8 cellular contexts compared by ENCODE assay signal in genomic region chr16:90046971-90047713, GRCh38. TPM values are rescaled to one million over a fixed set of nuclear protein-coding genes. Genes with fewer than 3 reads are reported as not detected.
DNase-seq lines count a peak whose midpoint lies in the region; ATAC-seq and TF ChIP-seq lines count a peak whose summit lies in the region.

No MANE protein-coding gene starts in this region.

- H3K9me3 ChIP-seq in transverse colon = no peaks in the 10 kb centered on the region

- WGBS in lower leg skin, 2 donors = 0% methylated on average over 10 to 14 of the region's 40 CpGs
- 7% methylated on average over 27 of the region's 40 CpGs; no CpG with 5 or more reads in 1 of the 2 donors for WGBS in transverse colon (ENCODE audit: low coverage in 1 of 2), 2 donors

- DNase-seq in SHP77 treated with DMSO at 0.1 percent for 48 hours (lab: John Stamatoyannopoulos, UW) (peak; percentile 57), SHP77 (lab: John Stamatoyannopoulos, UW) (no peak), lower leg skin (ENCODE audit: low spot score in 2 of 2) (no peak), transverse colon (peak; percentile 54)
- no peak for DNase-seq in activated naive CD8-positive, alpha-beta T cell treated with anti-CD3 and anti-CD28 coated beads, Interleukin-2, amount 50 U/mL, for 24 hours
- DNase-seq in activated CD4-positive, alpha-beta T cell treated with anti-CD3 and anti-CD28 coated beads for 1 hour = no peak

- H3K4me1 Mint-ChIP-seq in dendritic cell treated with granulocyte-macrophage colony-stimulating factor and Interleukin-4, amounts not matched to agents 40 ng/mL and 50 ng/mL, for 4 days (ENCODE audit: low read depth) = peaks cover 15% of the 10 kb centered on the region
- peaks cover 8% of the 10 kb centered on the region for H3K4me1 Mint-ChIP-seq in activated naive CD8-positive, alpha-beta T cell treated with anti-CD3 and anti-CD28 coated beads, Interleukin-2, amount 50 U/mL, for 24 hours

- H3K4me3 ChIP-seq in lower leg skin (ENCODE audit: low read depth, poor library complexity, severe bottlenecking) = peak overlapping the region; percentile 24
- H3K4me3 ChIP-seq in transverse colon = peak overlapping the region; percentile 20 to 45 (median 30)

- H3K4me3 Mint-ChIP-seq in dendritic cell treated with granulocyte-macrophage colony-stimulating factor and Interleukin-4, amounts not matched to agents 40 ng/mL and 50 ng/mL, for 4 days = peak overlapping the region; percentile 58
- H3K4me3 Mint-ChIP-seq in activated naive CD8-positive, alpha-beta T cell treated with anti-CD3 and anti-CD28 coated beads, Interleukin-2, amount 50 U/mL, for 24 hours = no peak overlapping the region

- intact Hi-C loops in dendritic cell treated with granulocyte-macrophage colony-stimulating factor and Interleukin-4, amounts not matched to agents 40 ng/mL and 50 ng/mL, for 4 days (cut with micrococcal nuclease) = no loop called here
- intact Hi-C loops in lower leg skin (cut with DNase I; ENCODE audit: low total_unique reads) = no loop called here
- intact Hi-C loops in transverse colon (cut with DNase I; ENCODE audit: low total_unique reads) = no loop called here

- peaks cover 23% of the 10 kb centered on the region for H3K27me3 ChIP-seq in transverse colon

- ATAC-seq in HG03039 (IDR thresholded peaks at IDR 0.05; ENCODE audit: unreplicated experiment) = no peak
- ATAC-seq in activated naive CD8-positive, alpha-beta T cell treated with anti-CD3 and anti-CD28 coated beads, Interleukin-2, amount 50 U/mL, for 24 hours = no peak

- TF ChIP-seq POLR2A in lower leg skin (IDR thresholded peaks at IDR 0.05) (no peak), transverse colon (IDR thresholded peaks at IDR 0.05) (no peak)

- H3K27me3 Mint-ChIP-seq in dendritic cell treated with granulocyte-macrophage colony-stimulating factor and Interleukin-4, amounts not matched to agents 40 ng/mL and 50 ng/mL, for 4 days = peaks cover 28% of the 10 kb centered on the region
- H3K27me3 Mint-ChIP-seq in activated naive CD8-positive, alpha-beta T cell treated with anti-CD3 and anti-CD28 coated beads, Interleukin-2, amount 50 U/mL, for 24 hours = peaks cover 12% of the 10 kb centered on the region

- H3K27ac ChIP-seq in transverse colon = no peak overlapping the region

- TF ChIP-seq CTCF in lower leg skin (IDR thresholded peaks at IDR 0.05) (no peak), transverse colon (IDR thresholded peaks at IDR 0.05) (no peak)

- in situ Hi-C loops in transverse colon (cut with MboI; ENCODE audit: low pct_ligation_motif_present in 1 of 4, low pct_unique_long_range_greater_than_20kb in 1 of 4, low sequenced_read_pairs in 3 of 4) = no loop called here

- no peak for TF ChIP-seq EP300 in transverse colon (IDR thresholded peaks at IDR 0.05; ENCODE audit: low read depth)

- no peaks in the 10 kb centered on the region for H3K36me3 Mint-ChIP-seq in dendritic cell treated with granulocyte-macrophage colony-stimulating factor and Interleukin-4, amounts not matched to agents 40 ng/mL and 50 ng/mL, for 4 days (ENCODE audit: low read depth)
- peaks cover 1% of the 10 kb centered on the region for H3K36me3 Mint-ChIP-seq in activated naive CD8-positive, alpha-beta T cell treated with anti-CD3 and anti-CD28 coated beads, Interleukin-2, amount 50 U/mL, for 24 hours (ENCODE audit: low read depth)

- no peak overlapping the region for H3K27ac Mint-ChIP-seq in dendritic cell treated with granulocyte-macrophage colony-stimulating factor and Interleukin-4, amounts not matched to agents 40 ng/mL and 50 ng/mL, for 4 days
- no peak overlapping the region for H3K27ac Mint-ChIP-seq in activated naive CD8-positive, alpha-beta T cell treated with anti-CD3 and anti-CD28 coated beads, Interleukin-2, amount 50 U/mL, for 24 hours

- H3K4me1 ChIP-seq in transverse colon = peaks cover 9 to 19% (median 14%) of the 10 kb centered on the region in 4 donors

- H3K9me3 Mint-ChIP-seq in dendritic cell treated with granulocyte-macrophage colony-stimulating factor and Interleukin-4, amounts not matched to agents 40 ng/mL and 50 ng/mL, for 4 days = no peaks in the 10 kb centered on the region
- H3K9me3 Mint-ChIP-seq in activated naive CD8-positive, alpha-beta T cell treated with anti-CD3 and anti-CD28 coated beads, Interleukin-2, amount 50 U/mL, for 24 hours = no peaks in the 10 kb centered on the region

- no peaks in the 10 kb centered on the region for H3K36me3 ChIP-seq in transverse colon

RNA-seq across cellular contexts. Expression of gene DBNDD1, which starts 27.9 kb away (rescaled TPM):
- total RNA-seq in lower leg skin = 1 to 10 TPM; 2.3 to 8.8 (median 7.3) TPM
- 10 to 100 TPM in 3 of 4 donors, 1 to 10 TPM in 1; 6.8 to 33.7 (median 14.2) TPM for total RNA-seq in transverse colon

RNA-seq across cellular contexts. Expression of gene PRDM7, which starts 30.0 kb away (rescaled TPM):
- total RNA-seq in lower leg skin (not detected), transverse colon (not detected)

Comparison
In these comparisons a context has a peak if more than half of its experiments do, and no peak if none do; other contexts are left out.
1. DNase-seq: peak in SHP77 treated with DMSO at 0.1 percent for 48 hours (single experiment) and transverse colon (single experiment); none in SHP77 (0 of 2), lower leg skin (0 of 2), activated naive CD8-positive, alpha-beta T cell treated with anti-CD3 and anti-CD28 coated beads, Interleukin-2, amount 50 U/mL, for 24 hours (single experiment) and activated CD4-positive, alpha-beta T cell treated with anti-CD3 and anti-CD28 coated beads for 1 hour (single experiment).